In genomic region chr9:112624711-112625707, GRCh38 we compare ENCODE assay signal across 17 cellular contexts.
DNase-seq lines count a peak whose midpoint lies in the region; ATAC-seq and TF ChIP-seq lines count a peak whose summit lies in the region.
"Had no signal": no experiment of that assay in that cellular context is flagged by ENCODE, and none has a peak within 500 bp of the region (broad histone marks: within the 10 kb centered on the region; RNA-seq: fewer than 3 reads in every experiment).

No MANE protein-coding gene starts in this region.

- no peak overlapping the region for H2AFZ ChIP-seq in MM.1S (ENCODE audit: low read length)

- no peak overlapping the region for H3K9ac ChIP-seq in MM.1S (ENCODE audit: low read length)

- H3K9me3 ChIP-seq in HEK293 (ENCODE audit: control insufficient read depth, insufficient read depth, low read depth, low read length) (no peaks in the 10 kb centered on the region), MM.1S (replicated peaks; ENCODE audit: insufficient read depth, low read length) (no peaks in the 10 kb centered on the region)
- H3K9me3 ChIP-seq: HAP-1, SJSA1 had no signal

- H3K27me3 Mint-ChIP-seq in stimulated activated naive CD8-positive, alpha-beta T cell treated with anti-CD3 and anti-CD28 coated beads, Interleukin-15, amount 100 ng/mL, for 72 hours: no peaks in the 10 kb centered on the region
- H3K27me3 Mint-ChIP-seq: B cell; CD4-positive, alpha-beta memory T cell had no signal

- no peak overlapping the region for H3K4me3 ChIP-seq in HEK293 (ENCODE audit: low read depth, low read length)
- H3K4me3 ChIP-seq in MM.1S (ENCODE audit: low read length): no peak overlapping the region
- H3K4me3 ChIP-seq: HAP-1, SJSA1 had no signal

- H3K4me1 Mint-ChIP-seq in stimulated activated naive CD8-positive, alpha-beta T cell treated with anti-CD3 and anti-CD28 coated beads, Interleukin-15, amount 100 ng/mL, for 72 hours: no peaks in the 10 kb centered on the region
- H3K4me1 Mint-ChIP-seq: CD4-positive, alpha-beta memory T cell had no signal

- no peaks in the 10 kb centered on the region for H3K9me3 Mint-ChIP-seq in stimulated activated naive CD8-positive, alpha-beta T cell treated with anti-CD3 and anti-CD28 coated beads, Interleukin-15, amount 100 ng/mL, for 72 hours
- H3K9me3 Mint-ChIP-seq: CD4-positive, alpha-beta memory T cell had no signal

- H3K4me1 ChIP-seq in HEK293 (ENCODE audit: control insufficient read depth, insufficient read depth, low read length) (no peaks in the 10 kb centered on the region), MM.1S (ENCODE audit: low read length) (no peaks in the 10 kb centered on the region)
- H3K4me1 ChIP-seq: SJSA1 had no signal

- H3K4me2 ChIP-seq in MM.1S (ENCODE audit: low read depth, low read length): no peak overlapping the region

- no peak for TF ChIP-seq CTCF in HEK293 (tag by site-specific recombination; IDR thresholded peaks at IDR 0.05)
- no peak for TF ChIP-seq CTCF in MM.1S (IDR thresholded peaks at IDR 0.05; ENCODE audit: low read length)

- H3K27ac Mint-ChIP-seq in stimulated activated naive CD8-positive, alpha-beta T cell treated with anti-CD3 and anti-CD28 coated beads, Interleukin-15, amount 100 ng/mL, for 72 hours: no peak overlapping the region
- H3K27ac Mint-ChIP-seq: B cell; CD4-positive, alpha-beta memory T cell had no signal

- H3K27ac ChIP-seq in HEK293 (ENCODE audit: extremely low read depth, low read depth, low read length) (no peak overlapping the region), MM.1S (ENCODE audit: low read length) (no peak overlapping the region)
- H3K27ac ChIP-seq: RWPE1, SJSA1 had no signal

- no peaks in the 10 kb centered on the region for H3K79me2 ChIP-seq in MM.1S (ENCODE audit: low read length)

- no peaks in the 10 kb centered on the region for H3F3A ChIP-seq in MM.1S (ENCODE audit: insufficient read depth, low read length)

- POLR2A ChIA-PET in HEK293 (lab: Yijun Ruan, JAX): no interaction called here

- no peak for ATAC-seq in stimulated activated naive CD8-positive, alpha-beta T cell treated with anti-CD3 and anti-CD28 coated beads, Interleukin-15, amount 100 ng/mL, for 72 hours

- DNase-seq in EH (ENCODE audit: low read depth): peak; percentile 13
- DNase-seq in astrocyte of the hippocampus (ENCODE audit: low read depth, low spot score): peak; percentile 63
- DNase-seq in kidney tubule cell (ENCODE audit: low spot score): peak; percentile 26
- no peak for DNase-seq in stimulated activated naive CD8-positive, alpha-beta T cell treated with anti-CD3 and anti-CD28 coated beads, Interleukin-15, amount 100 ng/mL, for 72 hours
- no peak for DNase-seq in NAMALWA (ENCODE audit: low spot score)
- DNase-seq in MM.1S: no peak
- DNase-seq: CD4-positive, alpha-beta memory T cell; NCI-H1105; NCI-H1694 treated with DMSO at 0.1 percent for 48 hours; NCI-H524; OCI-M1; SW 1271 had no signal

- no peaks in the 10 kb centered on the region for H3K27me3 ChIP-seq in MM.1S (replicated peaks; ENCODE audit: insufficient read depth, low read length)
- H3K27me3 ChIP-seq: SJSA1 had no signal

- no peaks in the 10 kb centered on the region for H3K36me3 ChIP-seq in HEK293 (ENCODE audit: control insufficient read depth in 2 of 2, insufficient read depth in 1 of 2, low read length in 2 of 2)
- no peaks in the 10 kb centered on the region for H3K36me3 ChIP-seq in MM.1S (replicated peaks; ENCODE audit: insufficient read depth, low read length)
- H3K36me3 ChIP-seq: HAP-1, SJSA1 had no signal

- no peaks in the 10 kb centered on the region for H3K9me2 ChIP-seq in MM.1S (replicated peaks; ENCODE audit: insufficient read depth, low read length)

- H4K20me1 ChIP-seq in MM.1S (ENCODE audit: insufficient read depth, low read length): no peaks in the 10 kb centered on the region

- CTCF ChIA-PET in HEK293 (lab: Yijun Ruan, JAX): no interaction called here

- no peak overlapping the region for H3K4me3 Mint-ChIP-seq in stimulated activated naive CD8-positive, alpha-beta T cell treated with anti-CD3 and anti-CD28 coated beads, Interleukin-15, amount 100 ng/mL, for 72 hours
- H3K4me3 Mint-ChIP-seq: B cell; CD4-positive, alpha-beta memory T cell had no signal

TF ChIP-seq in HEK293, 187 proteins besides CTCF, POLR2A, EP300 and RAD21:
- no peak for TF ChIP-seq ZBTB21 (tag by site-specific recombination; IDR thresholded peaks at IDR 0.05)
- TF ChIP-seq ZNF121 (tag by site-specific recombination; IDR thresholded peaks at IDR 0.05): 0 out of 2 replicates have a peak, but pooled peaks have one; percentile 37

Comparison
In these comparisons a context has a peak if more than half of its experiments do, and no peak if none do; other contexts are left out.
1. DNase-seq: peak in EH (single experiment), astrocyte of the hippocampus (single experiment) and kidney tubule cell (single experiment); none in stimulated activated naive CD8-positive, alpha-beta T cell treated with anti-CD3 and anti-CD28 coated beads, Interleukin-15, amount 100 ng/mL, for 72 hours (0 of 2), NAMALWA (single experiment) and MM.1S (single experiment).